ENCODE assay signal across 11 cellular contexts in genomic region chr2:38907743-38908562, GRCh38. TPM values are rescaled to one million over a fixed set of nuclear protein-coding genes. Genes with fewer than 3 reads are reported as not detected.
DNase-seq lines count a peak whose midpoint lies in the region; ATAC-seq, FAIRE-seq and TF ChIP-seq lines count a peak whose summit lies in the region.
"Had no signal": no experiment of that assay in that cellular context is flagged by ENCODE, and none has a peak within 500 bp of the region (broad histone marks: within the 10 kb centered on the region; RNA-seq: fewer than 3 reads in every experiment).

No MANE protein-coding gene starts in this region.

- H3K4me3 ChIP-seq in GM12878 = 0 out of 2 replicates have a peak overlapping the region, but pooled peaks have one; percentile 45
- H3K4me3 ChIP-seq: prostate gland had no signal

- H3K27ac ChIP-seq in GM12878 (ENCODE audit: control insufficient read depth, insufficient read depth) = peak overlapping the region; percentile 52; the same call in 1 of the 2 replicates
- H3K27ac ChIP-seq: prostate gland had no signal

- no peak overlapping the region; the same call in 1 of the 2 replicates for H3K9ac ChIP-seq in GM12878 (ENCODE audit: control insufficient read depth, insufficient read depth, low read length)

- intact Hi-C loops in GM12878 (cut with micrococcal nuclease; ENCODE audit: unreplicated experiment) = no loop called here

- no peak for TF ChIP-seq RAD21 in GM12878 (IDR thresholded peaks at IDR 0.05; ENCODE audit: insufficient read depth, low read depth, low read length)

- TF ChIP-seq EP300 in GM12878 (IDR thresholded peaks at IDR 0.05; ENCODE audit: borderline replicate concordance in 1 of 2, control insufficient read depth in 1 of 2, low read depth in 2 of 2, low read length in 2 of 2) = peak; percentile 33 to 41; a peak in 1 of 4 replicates

- TF ChIP-seq POLR2A in GM12878 (IDR thresholded peaks at IDR 0.05; ENCODE audit: low read depth, low read length) = no peak

- TF ChIP-seq CTCF in GM12878 (IDR thresholded peaks at IDR 0.05 in 2 of 3, conservative IDR thresholded peaks at IDR 0.05 in 1 of 3; ENCODE audit: control insufficient read depth in 2 of 3, extremely low read depth in 1 of 3, insufficient read depth in 1 of 3, low read depth in 3 of 3, low read length in 3 of 3) = no peak

- DNase-seq in GM12878 (ENCODE audit: low read depth, low spot score) (peak; percentile 51), NCI-H2107 (lab: John Stamatoyannopoulos, UW) (no peak), NCI-H69 (lab: John Stamatoyannopoulos, UW) (no peak), HT-29 (ENCODE audit: low spot score) (no peak), SKM-1 treated with dmso at 0.1 percent for 144 hours (lab: John Stamatoyannopoulos, UW; ENCODE audit: unreplicated experiment) (no peak)
- DNase-seq: NCI-H1436 had no signal

- no peaks in the 10 kb centered on the region for H3K9me3 ChIP-seq in GM12878 (replicated peaks; ENCODE audit: control insufficient read depth, insufficient read depth, low read length)
- H3K9me3 ChIP-seq: prostate gland had no signal

- H4K20me1 ChIP-seq in GM12878 (ENCODE audit: control insufficient read depth, insufficient read depth) = no peaks in the 10 kb centered on the region

- H3K4me2 ChIP-seq in GM12878 (ENCODE audit: control insufficient read depth, insufficient read depth) = peak overlapping the region; percentile 71

- RAD21 ChIA-PET in GM12878 (lab: Charles Lee; ENCODE audit: unreplicated experiment) = no interaction called here

- SMC1A ChIA-PET in GM12878 (lab: Charles Lee; ENCODE audit: uncharacterized antibody, unreplicated experiment) = no interaction called here

- CTCF ChIA-PET in GM12878 (lab: Yijun Ruan, JAX) = no interaction called here

- peaks cover 24% of the 10 kb centered on the region for H3K4me1 ChIP-seq in GM12878 (ENCODE audit: control insufficient read depth, insufficient read depth, low read length)
- H3K4me1 ChIP-seq: prostate gland had no signal

- POLR2A ChIA-PET in GM12878 (lab: Charles Lee) = no interaction called here

- in situ Hi-C loops in GM12878 (cut with MboI) = no loop called here

- 0% methylated on average over 2 of the region's 2 CpGs for WGBS in GM12878 (ENCODE audit: insufficient coverage, insufficient replicate concordance, low lambda C conversion rate, missing lambda C conversion rate)

- no peaks in the 10 kb centered on the region for H3K79me2 ChIP-seq in GM12878 (ENCODE audit: control insufficient read depth, insufficient read depth, low read length)

- ATAC-seq in GM18517 (IDR thresholded peaks at IDR 0.05; ENCODE audit: unreplicated experiment) (peak; percentile 92), GM21360 (IDR thresholded peaks at IDR 0.05; ENCODE audit: unreplicated experiment) (peak; percentile 92), HG03135 (IDR thresholded peaks at IDR 0.05; ENCODE audit: unreplicated experiment) (peak; percentile 82), GM12878 (peak; percentile 92)

- no peak overlapping the region; the same call in 1 of the 2 replicates for H2AFZ ChIP-seq in GM12878 (ENCODE audit: control insufficient read depth, low read depth, low read length)

- no TSS peak for BruUV-seq in GM12878 (replicated peaks; lab: Mats Ljungman, UMichigan)

- FAIRE-seq in GM12878 (lab: Jason Lieb, UNC) = peak; percentile 52
- FAIRE-seq: astrocyte had no signal

- H3K36me3 ChIP-seq in GM12878 (ENCODE audit: control insufficient read depth in 2 of 2, insufficient read depth in 2 of 2, low read length in 1 of 2) = no peaks in the 10 kb centered on the region
- H3K36me3 ChIP-seq: prostate gland had no signal

- no peaks in the 10 kb centered on the region for H3K27me3 ChIP-seq in GM12878 (replicated peaks in 1 of 2; ENCODE audit: control insufficient read depth in 2 of 2, insufficient read depth in 2 of 2, low read length in 1 of 2)

TF ChIP-seq in GM12878, 131 proteins besides CTCF, POLR2A, EP300 and RAD21 (continues in another document):
- TF ChIP-seq TBL1XR1 (IDR thresholded peaks at IDR 0.05; ENCODE audit: low read depth, low read length) (no peak), MTA3 (IDR thresholded peaks at IDR 0.05; ENCODE audit: borderline replicate concordance, low read length) (no peak), BCL3 (IDR thresholded peaks at IDR 0.05; ENCODE audit: borderline replicate concordance, insufficient read depth, low read depth, low read length, poor library complexity, severe bottlenecking) (peak; percentile 39), ZZZ3 (IDR thresholded peaks at IDR 0.05; ENCODE audit: control insufficient read depth, insufficient read length, low read depth) (no peak), HDAC6 (IDR thresholded peaks at IDR 0.05; ENCODE audit: unreplicated experiment) (no peak), MYC (IDR thresholded peaks at IDR 0.05; ENCODE audit: insufficient read depth, insufficient read length, insufficient replicate concordance, low read length, severe bottlenecking) (no peak), TCF12 (IDR thresholded peaks at IDR 0.05; ENCODE audit: low read depth, low read length) (no peak), POU2F2 (IDR thresholded peaks at IDR 0.05; ENCODE audit: borderline replicate concordance, low read depth, low read length) (no peak)

RNA-seq across cellular contexts. Expression of gene ARHGEF33, which starts 18.3 kb away (rescaled TPM):
- 0.54 and 0.69 TPM in 2 replicates for total RNA-seq in GM12878 (2013; cell fraction: nucleolus; rRNA removed)
- 0.05 and 0.06 TPM in 2 replicates for total RNA-seq in GM12878 (2014; rRNA removed)
- not detected in 2 replicates for total RNA-seq in GM12878 (2014; rRNA removed; fragmentation: Illumina TruSeq; extraction: Trizol)
- 0.08 TPM in 1 of 2 replicates, not detected in the other for total RNA-seq in GM12878 (2021)
- not detected for polyA plus RNA-seq in GM12878 (2011; ENCODE audit: low read depth)
- 0.04 TPM in 1 of 2 replicates, not detected in the other for polyA plus RNA-seq in GM12878 (2011; rRNA removed)
- polyA plus RNA-seq in GM12878 (2011; cell fraction: cytosol; rRNA removed) = 0.01 and 0.02 TPM in 2 replicates
- 0.06 TPM in 2 replicates for polyA plus RNA-seq in GM12878 (2011; cell fraction: nucleus; rRNA removed)
- polyA plus RNA-seq in GM12878 (2012) = not detected in 2 replicates
- polyA plus RNA-seq in GM12878 (2014; fragmentation: Illumina TruSeq; extraction: Trizol) = 0.01 TPM in 1 of 2 replicates, not detected in the other
- polyA plus RNA-seq in GM12878 (2014; fragmentation: Nextera tagmentation; extraction: Ambion mirVana) = under 1 TPM in 1 of 2 experiments, not detected in 1; 0.08 TPM
- polyA plus RNA-seq in GM12878 (2014; rRNA removed) = 0.03 TPM in 1 of 2 replicates, not detected in the other
- not detected for polyA plus RNA-seq in GM12878 (2016; fragmentation: Nextera tagmentation; extraction: Ambion mirVana)
- polyA minus RNA-seq in GM12878 (2011; rRNA and poly(A)+ RNA removed) = 0.07 and 0.26 TPM in 2 replicates
- polyA minus RNA-seq in GM12878 (2011; cell fraction: cytosol; rRNA and poly(A)+ RNA removed) = not detected in 2 replicates
- polyA minus RNA-seq in GM12878 (2011; cell fraction: nucleus; rRNA and poly(A)+ RNA removed) = not detected in 2 replicates
- 1.9 TPM in 1 of 2 replicates, not detected in the other for total RNA-seq in HT-29 (2014; rRNA removed; shearing (Covaris generic))

RNA-seq across cellular contexts. Expression of gene MORN2, which starts 32.2 kb away (rescaled TPM):
- 1.6 TPM in 1 of 2 replicates, not detected in the other for total RNA-seq in GM12878 (2013; cell fraction: nucleolus; rRNA removed)
- total RNA-seq in GM12878 (2014; rRNA removed) = 2.8 and 4.4 TPM in 2 replicates
- total RNA-seq in GM12878 (2014; rRNA removed; fragmentation: Illumina TruSeq; extraction: Trizol) = 7.6 and 8.4 TPM in 2 replicates
- 2.3 and 3.5 TPM in 2 replicates for total RNA-seq in GM12878 (2021)
- 7.1 TPM for polyA plus RNA-seq in GM12878 (2011; ENCODE audit: low read depth)
- polyA plus RNA-seq in GM12878 (2011; rRNA removed) = 6.8 and 12.2 TPM in 2 replicates
- polyA plus RNA-seq in GM12878 (2011; cell fraction: cytosol; rRNA removed) = 2.3 and 2.8 TPM in 2 replicates
- 1.7 and 2.1 TPM in 2 replicates for polyA plus RNA-seq in GM12878 (2011; cell fraction: nucleus; rRNA removed)
- polyA plus RNA-seq in GM12878 (2012) = 7.3 and 12.1 TPM in 2 replicates
- polyA plus RNA-seq in GM12878 (2014; fragmentation: Illumina TruSeq; extraction: Trizol) = 7.6 and 9.1 TPM in 2 replicates
- polyA plus RNA-seq in GM12878 (2014; fragmentation: Nextera tagmentation; extraction: Ambion mirVana) = 10 to 100 TPM; 18.7 to 19.2 TPM
- 4.5 and 7.6 TPM in 2 replicates for polyA plus RNA-seq in GM12878 (2014; rRNA removed)
- 10 to 100 TPM; 19.0 to 26.9 TPM for polyA plus RNA-seq in GM12878 (2016; fragmentation: Nextera tagmentation; extraction: Ambion mirVana)
- polyA minus RNA-seq in GM12878 (2011; rRNA and poly(A)+ RNA removed) = 1.9 and 2.2 TPM in 2 replicates
- 1.5 and 2.1 TPM in 2 replicates for polyA minus RNA-seq in GM12878 (2011; cell fraction: cytosol; rRNA and poly(A)+ RNA removed)
- polyA minus RNA-seq in GM12878 (2011; cell fraction: nucleus; rRNA and poly(A)+ RNA removed) = not detected in 2 replicates
- total RNA-seq in HT-29 (2014; rRNA removed; shearing (Covaris generic)) = 6.2 and 11.6 TPM in 2 replicates

RNA-seq across cellular contexts. Expression of gene DHX57, which starts 32.2 kb away (rescaled TPM):
- 33.8 and 35.2 TPM in 2 replicates for total RNA-seq in GM12878 (2013; cell fraction: nucleolus; rRNA removed)
- total RNA-seq in GM12878 (2014; rRNA removed) (12.5 and 13.2 TPM in 2 replicates), GM12878 (2014; rRNA removed; fragmentation: Illumina TruSeq; extraction: Trizol) (17.9 and 18.0 TPM in 2 replicates), GM12878 (2021) (13.7 and 15.8 TPM in 2 replicates)
- 7.1 TPM for polyA plus RNA-seq in GM12878 (2011; ENCODE audit: low read depth)
- polyA plus RNA-seq in GM12878 (2011; rRNA removed) (16.2 and 17.5 TPM in 2 replicates), GM12878 (2014; fragmentation: Illumina TruSeq; extraction: Trizol) (15.8 and 20.9 TPM in 2 replicates), GM12878 (2014; fragmentation: Nextera tagmentation; extraction: Ambion mirVana) (1 to 10 TPM; 6.5 to 7.1 TPM), GM12878 (2014; rRNA removed) (9.3 and 10.4 TPM in 2 replicates), GM12878 (2016; fragmentation: Nextera tagmentation; extraction: Ambion mirVana) (10 to 100 TPM; 16.5 to 18.0 TPM)
- polyA plus RNA-seq in GM12878 (2011; cell fraction: cytosol; rRNA removed) = 7.9 and 8.5 TPM in 2 replicates
- 11.0 and 12.5 TPM in 2 replicates for polyA plus RNA-seq in GM12878 (2011; cell fraction: nucleus; rRNA removed)
- 7.7 and 12.7 TPM in 2 replicates for polyA plus RNA-seq in GM12878 (2012)
- polyA minus RNA-seq in GM12878 (2011; rRNA and poly(A)+ RNA removed) = 22.1 and 25.5 TPM in 2 replicates
- 7.9 and 13.1 TPM in 2 replicates for polyA minus RNA-seq in GM12878 (2011; cell fraction: cytosol; rRNA and poly(A)+ RNA removed)
- 6.4 and 10.9 TPM in 2 replicates for polyA minus RNA-seq in GM12878 (2011; cell fraction: nucleus; rRNA and poly(A)+ RNA removed)
- 5.0 and 7.3 TPM in 2 replicates for total RNA-seq in HT-29 (2014; rRNA removed; shearing (Covaris generic))
